ENCODE assay signal across 1 cellular context in genomic region chr7:135372222-135372621, GRCh38.
TF ChIP-seq lines count a peak whose summit lies in the region.

No MANE protein-coding gene starts in this region.

TF ChIP-seq in HepG2, 621 proteins besides CTCF, POLR2A, EP300 and RAD21 (continued from another document):
- TF ChIP-seq ARID5B (CRISPR knock-in tag; IDR thresholded peaks at IDR 0.05) = peak; percentile 49; the same call in 1 of the 2 replicates
